Comparison of ENCODE assay signal across 8 cellular contexts in the genomic region with DNA sequence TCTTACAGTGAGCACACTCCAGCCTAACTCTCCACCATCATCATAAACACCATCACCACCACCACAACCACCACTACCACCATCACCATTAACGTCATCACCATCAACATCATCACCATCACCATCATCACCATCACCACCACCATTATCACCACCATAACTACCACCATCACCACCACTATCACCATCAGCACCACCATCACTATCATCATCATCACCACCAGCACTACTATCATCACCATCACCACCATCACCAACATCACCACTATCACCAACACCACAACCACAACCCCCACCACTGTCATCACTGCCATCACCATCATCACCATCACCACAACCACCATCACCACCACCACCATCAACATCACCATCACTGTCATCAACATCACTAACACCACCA.
"Had no signal": no experiment of that assay in that cellular context is flagged by ENCODE, and none has a peak within 500 bp of the region (broad histone marks: within the 10 kb centered on the region; RNA-seq: fewer than 3 reads in every experiment).

No MANE protein-coding gene starts in this region.

- H2AFZ ChIP-seq: GM23338 had no signal

- H3K27ac ChIP-seq: HL-60, KMS-11 had no signal

- H3K4me1 Mint-ChIP-seq: GM23338, IgD-negative memory B cell had no signal

- H3K4me3 ChIP-seq: GM23338 had no signal

- H3K4me2 ChIP-seq: GM23338, KMS-11 had no signal

- H3K27ac Mint-ChIP-seq: GM23338, HFFc6, IgD-negative memory B cell had no signal

- ATAC-seq: GM23338 had no signal

- DNase-seq: H7, HCEC 1CT, HFFc6, KBM-7 had no signal

- H3K9ac ChIP-seq: KMS-11 had no signal

- H3K4me3 Mint-ChIP-seq: GM23338, HFFc6, IgD-negative memory B cell had no signal
